ENCODE assay signal across 9 cellular contexts in the genomic region with DNA sequence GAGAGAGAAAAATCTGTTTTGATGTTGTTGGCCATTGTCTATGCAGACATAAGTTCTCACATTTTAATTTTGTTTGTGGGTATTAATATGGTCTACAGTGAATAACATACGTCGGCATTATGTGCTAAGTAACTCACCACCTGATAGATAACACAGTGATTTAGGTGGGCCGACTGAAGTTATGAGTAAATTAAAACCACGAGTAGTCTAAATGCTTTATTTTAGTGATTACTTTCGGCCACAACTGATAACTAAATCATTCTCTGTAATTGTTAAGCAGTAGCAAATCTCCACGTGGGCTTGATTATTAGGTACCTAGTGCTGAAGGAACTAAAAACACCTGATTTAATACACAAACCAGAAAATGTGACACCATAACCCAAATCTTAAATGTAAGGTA. TPM values are rescaled to one million over a fixed set of nuclear protein-coding genes. Genes with fewer than 3 reads are reported as not detected.
DNase-seq lines count a peak whose midpoint lies in the region; ATAC-seq and TF ChIP-seq lines count a peak whose summit lies in the region.
"Had no signal": no experiment of that assay in that cellular context is flagged by ENCODE, and none has a peak within 500 bp of the region (broad histone marks: within the 10 kb centered on the region; RNA-seq: fewer than 3 reads in every experiment).

No MANE protein-coding gene starts in this region.

- intact Hi-C loops in activated naive CD4-positive, alpha-beta T cell treated with anti-CD3 and anti-CD28 coated beads for 36 hours (cut with micrococcal nuclease), result loop anchor here (5.0 kb wide), 4 partner anchors 706 to 1949 kb away; a partner anchor contains a TSS
- intact Hi-C loops in right lobe of liver (cut with DNase I), result loop anchor here (5.0 kb wide), 1 partner anchor 149 kb away; no protein-coding TSS in a partner anchor

- peaks cover 0 to 7% (median 2%) of the 10 kb centered on the region in 4 donors for H3K4me1 ChIP-seq in right lobe of liver

- H3K27ac ChIP-seq in right lobe of liver, result peak overlapping the region in 2 of 3 donors; percentile 76 to 86

- no peaks in the 10 kb centered on the region for H3K27me3 ChIP-seq in right lobe of liver

- no peaks in the 10 kb centered on the region for H3K36me3 ChIP-seq in right lobe of liver

- ATAC-seq in activated naive CD8-positive, alpha-beta T cell treated with anti-CD3 and anti-CD28 coated beads, Interleukin-2, amount 50 U/mL, for 24 hours, result no peak
- ATAC-seq in right lobe of liver (no peak), HG03469 (IDR thresholded peaks at IDR 0.05; ENCODE audit: unreplicated experiment) (no peak), GM19351 (IDR thresholded peaks at IDR 0.05; ENCODE audit: unreplicated experiment) (no peak), HG03108 (IDR thresholded peaks at IDR 0.05; ENCODE audit: unreplicated experiment) (no peak)

- TF ChIP-seq POLR2A in right lobe of liver (IDR thresholded peaks at IDR 0.05), result no peak

- peaks cover 2% of the 10 kb centered on the region for H3K36me3 Mint-ChIP-seq in activated naive CD4-positive, alpha-beta T cell treated with anti-CD3 and anti-CD28 coated beads for 36 hours (ENCODE audit: low read depth)
- H3K36me3 Mint-ChIP-seq in activated naive CD8-positive, alpha-beta T cell treated with anti-CD3 and anti-CD28 coated beads, Interleukin-2, amount 50 U/mL, for 24 hours (ENCODE audit: low read depth), result peaks cover 1% of the 10 kb centered on the region
- H3K36me3 Mint-ChIP-seq in type B pancreatic cell, result peaks cover under 1% of the 10 kb centered on the region

- TF ChIP-seq CTCF in right lobe of liver (IDR thresholded peaks at IDR 0.05), result no peak
- no peak for TF ChIP-seq CTCF in type B pancreatic cell (conservative IDR thresholded peaks at IDR 0.05)

- H3K4me3 Mint-ChIP-seq in activated naive CD4-positive, alpha-beta T cell treated with anti-CD3 and anti-CD28 coated beads for 36 hours, result peak overlapping the region; percentile 87
- peak overlapping the region; percentile 85 for H3K4me3 Mint-ChIP-seq in activated naive CD8-positive, alpha-beta T cell treated with anti-CD3 and anti-CD28 coated beads, Interleukin-2, amount 50 U/mL, for 24 hours
- peak overlapping the region; percentile 96 for H3K4me3 Mint-ChIP-seq in type B pancreatic cell

- no peak for DNase-seq in activated naive CD4-positive, alpha-beta T cell treated with anti-CD3 and anti-CD28 coated beads for 36 hours
- DNase-seq in activated naive CD4-positive, alpha-beta T cell treated with anti-CD3 and anti-CD28 coated beads, Interleukin-2, amount 50 U/mL, for 16 hours, result no peak
- DNase-seq in activated naive CD8-positive, alpha-beta T cell treated with anti-CD3 and anti-CD28 coated beads, Interleukin-2, amount 50 U/mL, for 24 hours, result no peak
- DNase-seq in right lobe of liver (no peak), type B pancreatic cell (ENCODE audit: extremely low spot score, unreplicated experiment) (no peak)
- DNase-seq: NCI-H1417 treated with DMSO at 0.1 percent for 48 hours had no signal

- no peaks in the 10 kb centered on the region for H3K27me3 Mint-ChIP-seq in activated naive CD4-positive, alpha-beta T cell treated with anti-CD3 and anti-CD28 coated beads for 36 hours (ENCODE audit: low read depth)
- H3K27me3 Mint-ChIP-seq in activated naive CD8-positive, alpha-beta T cell treated with anti-CD3 and anti-CD28 coated beads, Interleukin-2, amount 50 U/mL, for 24 hours, result no peaks in the 10 kb centered on the region
- no peaks in the 10 kb centered on the region for H3K27me3 Mint-ChIP-seq in type B pancreatic cell

- H3K9me3 ChIP-seq in right lobe of liver, result no peaks in the 10 kb centered on the region

- peak overlapping the region in 2 of 3 donors; percentile 96 for H3K4me3 ChIP-seq in right lobe of liver

- WGBS in right lobe of liver (ENCODE audit: insufficient coverage, low coverage, low lambda C conversion rate, missing lambda C conversion rate), result 27% methylated on average over 6 of the region's 6 CpGs

- peak overlapping the region; percentile 67 for H3K27ac Mint-ChIP-seq in activated naive CD4-positive, alpha-beta T cell treated with anti-CD3 and anti-CD28 coated beads for 36 hours
- H3K27ac Mint-ChIP-seq in activated naive CD8-positive, alpha-beta T cell treated with anti-CD3 and anti-CD28 coated beads, Interleukin-2, amount 50 U/mL, for 24 hours, result peak overlapping the region; percentile 76
- H3K27ac Mint-ChIP-seq in type B pancreatic cell, result peak overlapping the region; percentile 93

- no peaks in the 10 kb centered on the region for H3K9me3 Mint-ChIP-seq in activated naive CD4-positive, alpha-beta T cell treated with anti-CD3 and anti-CD28 coated beads for 36 hours
- no peaks in the 10 kb centered on the region for H3K9me3 Mint-ChIP-seq in activated naive CD8-positive, alpha-beta T cell treated with anti-CD3 and anti-CD28 coated beads, Interleukin-2, amount 50 U/mL, for 24 hours
- H3K9me3 Mint-ChIP-seq in type B pancreatic cell, result no peaks in the 10 kb centered on the region

- CTCF ChIA-PET in activated naive CD4-positive, alpha-beta T cell treated with anti-CD3 and anti-CD28 coated beads for 36 hours (lab: Charles Lee), result interaction anchor here (0.6 to 8.6 kb wide), 5 partner anchors 10 to 444 kb away, joined by 3 to 149 read pairs (median 25); a partner anchor contains a TSS

- H3K4me1 Mint-ChIP-seq in activated naive CD4-positive, alpha-beta T cell treated with anti-CD3 and anti-CD28 coated beads for 36 hours (ENCODE audit: low read depth), result peaks cover 41% of the 10 kb centered on the region
- H3K4me1 Mint-ChIP-seq in activated naive CD8-positive, alpha-beta T cell treated with anti-CD3 and anti-CD28 coated beads, Interleukin-2, amount 50 U/mL, for 24 hours, result peaks cover 49% of the 10 kb centered on the region
- peaks cover 21% of the 10 kb centered on the region for H3K4me1 Mint-ChIP-seq in type B pancreatic cell (ENCODE audit: unreplicated experiment)

RNA-seq across cellular contexts. Expression of a gene that starts 1.2 kb away (rescaled TPM):
- total RNA-seq in activated naive CD4-positive, alpha-beta T cell treated with anti-CD3 and anti-CD28 coated beads for 36 hours, result 1 to 10 TPM; 5.0 to 6.5 TPM
- total RNA-seq in right lobe of liver (10 to 100 TPM in 2 of 6 experiments, 1 to 10 TPM in 4; 8.9 to 15.1 (median 9.5) TPM), type B pancreatic cell (ENCODE audit: low replicate concordance) (21.7 and 30.1 TPM in 2 replicates)

RNA-seq across cellular contexts. Expression of a gene that starts 3.0 kb away (rescaled TPM):
- 1 to 10 TPM; 4.3 to 4.6 TPM for total RNA-seq in activated naive CD4-positive, alpha-beta T cell treated with anti-CD3 and anti-CD28 coated beads for 36 hours
- total RNA-seq in right lobe of liver, result 1 to 10 TPM; 1.6 to 4.8 (median 2.1) TPM
- total RNA-seq in type B pancreatic cell (ENCODE audit: low replicate concordance), result 7.0 and 20.0 TPM in 2 replicates
